ENCODE assay signal across 8 cellular contexts in genomic region chr9:69421908-69422801, GRCh38.
DNase-seq lines count a peak whose midpoint lies in the region; ATAC-seq and TF ChIP-seq lines count a peak whose summit lies in the region.

No MANE protein-coding gene starts in this region.

- intact Hi-C loops in activated CD8-positive, alpha-beta T cell treated with anti-CD3 and anti-CD28 coated beads for 36 hours (cut with micrococcal nuclease) = loop anchor here (2.0 to 10.0 kb wide), 3 partner anchors 127 to 493 kb away; no protein-coding TSS in a partner anchor

- H2BK12ac ChIP-seq in mesenchymal stem cell (ENCODE audit: low read length in 2 of 2) = peak overlapping the region in 1 of 2 experiments; percentile 54

- H3K36me3 Mint-ChIP-seq in activated CD8-positive, alpha-beta T cell treated with anti-CD3 and anti-CD28 coated beads for 36 hours (ENCODE audit: low read depth) = no peaks in the 10 kb centered on the region
- H3K36me3 Mint-ChIP-seq in endodermal cell (ENCODE audit: low read depth) = peaks cover 6% of the 10 kb centered on the region

- H3K14ac ChIP-seq in mesenchymal stem cell (ENCODE audit: low read length in 2 of 2) = peak overlapping the region in 1 of 2 experiments; percentile 15

- no peaks in the 10 kb centered on the region for H3K9me3 Mint-ChIP-seq in activated CD8-positive, alpha-beta T cell treated with anti-CD3 and anti-CD28 coated beads for 36 hours
- peaks cover 31% of the 10 kb centered on the region for H3K9me3 Mint-ChIP-seq in endodermal cell

- H3K18ac ChIP-seq in mesenchymal stem cell (ENCODE audit: low read depth in 1 of 2, low read length in 2 of 2) = no peak overlapping the region

- peak; percentile 77 for TF ChIP-seq CTCF in activated CD8-positive, alpha-beta T cell treated with anti-CD3 and anti-CD28 coated beads for 36 hours (IDR thresholded peaks at IDR 0.05)
- peak; percentile 90 for TF ChIP-seq CTCF in endodermal cell (conservative IDR thresholded peaks at IDR 0.05)

- peak overlapping the region; percentile 94 for H2AK5ac ChIP-seq in mesenchymal stem cell (ENCODE audit: low read length, severe bottlenecking)

- H3K4me1 Mint-ChIP-seq in activated CD8-positive, alpha-beta T cell treated with anti-CD3 and anti-CD28 coated beads for 36 hours (ENCODE audit: low read depth) = no peaks in the 10 kb centered on the region
- H3K4me1 Mint-ChIP-seq in endodermal cell = no peaks in the 10 kb centered on the region

- H3K4me3 Mint-ChIP-seq in activated CD8-positive, alpha-beta T cell treated with anti-CD3 and anti-CD28 coated beads for 36 hours = no peak overlapping the region
- no peak overlapping the region for H3K4me3 Mint-ChIP-seq in endodermal cell

- H3K36me3 ChIP-seq in endodermal cell (ENCODE audit: control insufficient read depth, insufficient read depth, low read length) (no peaks in the 10 kb centered on the region), mesenchymal stem cell (ENCODE audit: control insufficient read depth in 1 of 2, insufficient read depth in 2 of 2, low read depth in 1 of 2, low read length in 2 of 2) (no peaks in the 10 kb centered on the region)

- H3K4me2 ChIP-seq in mesenchymal stem cell (ENCODE audit: low read length, poor library complexity, severe bottlenecking) = no peak overlapping the region

- H2BK5ac ChIP-seq in mesenchymal stem cell (ENCODE audit: low read depth, low read length, poor library complexity, severe bottlenecking) = no peak overlapping the region

- H4K8ac ChIP-seq in mesenchymal stem cell (ENCODE audit: low read length) = no peak overlapping the region

- no peak overlapping the region for H4K91ac ChIP-seq in mesenchymal stem cell (ENCODE audit: low read length)

- ATAC-seq in HG02981 (IDR thresholded peaks at IDR 0.05; ENCODE audit: unreplicated experiment) (peak; percentile 56), GM18519 (IDR thresholded peaks at IDR 0.05; ENCODE audit: low FRiP score, unreplicated experiment) (no peak)
- ATAC-seq in activated CD8-positive, alpha-beta T cell treated with anti-CD3 and anti-CD28 coated beads for 36 hours = peak; percentile 49
- ATAC-seq in stimulated activated naive CD8-positive, alpha-beta T cell treated with anti-CD3 and anti-CD28 coated beads, Interleukin-15, Interleukin-2, amounts not matched to agents 100 U/mL and 50 U/mL, for 24 hours = peak; percentile 19

- no peak overlapping the region for H2AFZ ChIP-seq in mesenchymal stem cell (ENCODE audit: low read depth, low read length)

- H3K9ac ChIP-seq in endodermal cell (ENCODE audit: extremely low read depth, low read length, poor library complexity, severe bottlenecking) = no peak overlapping the region
- no peak overlapping the region for H3K9ac ChIP-seq in mesenchymal stem cell (ENCODE audit: low read length)

- H2BK120ac ChIP-seq in mesenchymal stem cell (ENCODE audit: low read depth, low read length) = no peak overlapping the region

- POLR2A ChIA-PET in activated CD8-positive, alpha-beta T cell treated with anti-CD3 and anti-CD28 coated beads for 36 hours (lab: Charles Lee) = no interaction called here

- H3K27ac ChIP-seq in endodermal cell (ENCODE audit: low read depth, low read length) (no peak overlapping the region), mesenchymal stem cell (ENCODE audit: low read length, poor library complexity, severe bottlenecking) (no peak overlapping the region)

- no peak overlapping the region for H3K23ac ChIP-seq in mesenchymal stem cell (ENCODE audit: low read length in 2 of 2)

- no peak overlapping the region for H3K4ac ChIP-seq in mesenchymal stem cell (ENCODE audit: low read depth in 1 of 2, low read length in 2 of 2)

- H3K27me3 Mint-ChIP-seq in activated CD8-positive, alpha-beta T cell treated with anti-CD3 and anti-CD28 coated beads for 36 hours = peaks cover 3% of the 10 kb centered on the region
- no peaks in the 10 kb centered on the region for H3K27me3 Mint-ChIP-seq in endodermal cell (ENCODE audit: insufficient read depth)

- no peaks in the 10 kb centered on the region for H3K79me1 ChIP-seq in mesenchymal stem cell (replicated peaks; ENCODE audit: low read length, poor library complexity, severe bottlenecking)

- H2BK15ac ChIP-seq in mesenchymal stem cell (ENCODE audit: low read depth, poor library complexity, severe bottlenecking) = no peak overlapping the region

- no peaks in the 10 kb centered on the region for H3K4me1 ChIP-seq in endodermal cell (ENCODE audit: control insufficient read depth, insufficient read depth, low read length)
- peaks cover 13% of the 10 kb centered on the region for H3K4me1 ChIP-seq in mesenchymal stem cell (ENCODE audit: control insufficient read depth, insufficient read depth, low read depth, low read length)

- H3K27ac Mint-ChIP-seq in activated CD8-positive, alpha-beta T cell treated with anti-CD3 and anti-CD28 coated beads for 36 hours = no peak overlapping the region
- no peak overlapping the region for H3K27ac Mint-ChIP-seq in endodermal cell

- DNase-seq in ELF-1 (ENCODE audit: low read depth, low spot score) = peak; percentile 84
- DNase-seq in NCI-H2227 treated with DMSO at 0.1 percent for 48 hours (lab: John Stamatoyannopoulos, UW) = peak; percentile 72
- DNase-seq in activated CD8-positive, alpha-beta T cell treated with anti-CD3 and anti-CD28 coated beads for 36 hours = peak; percentile 52
- peak; percentile 86 for DNase-seq in endodermal cell
- DNase-seq in mesenchymal stem cell = peak; percentile 66
- DNase-seq in stimulated activated naive CD8-positive, alpha-beta T cell treated with anti-CD3 and anti-CD28 coated beads, Interleukin-15, Interleukin-2, amounts not matched to agents 100 U/mL and 50 U/mL, for 24 hours = peak; percentile 42

- no peak overlapping the region for H3K4me3 ChIP-seq in endodermal cell (ENCODE audit: low read length)
- no peak overlapping the region for H3K4me3 ChIP-seq in mesenchymal stem cell (ENCODE audit: insufficient read depth in 1 of 2, low read depth in 1 of 2, low read length in 2 of 2)

- WGBS in endodermal cell (ENCODE audit: insufficient coverage in 1 of 2, insufficient read length in 1 of 2), 2 experiments = 62 to 94% methylated on average over 8 to 16 of the region's 16 CpGs
- 58% methylated on average over 16 of the region's 16 CpGs for WGBS in mesenchymal stem cell

- peaks cover 5% of the 10 kb centered on the region for H3K9me3 ChIP-seq in endodermal cell (ENCODE audit: control insufficient read depth, low read length)
- no peaks in the 10 kb centered on the region for H3K9me3 ChIP-seq in mesenchymal stem cell (ENCODE audit: control insufficient read depth, low read length)

- H3K27me3 ChIP-seq in endodermal cell (ENCODE audit: control insufficient read depth, insufficient read depth, low read length, poor library complexity, severe bottlenecking) (no peaks in the 10 kb centered on the region), mesenchymal stem cell (ENCODE audit: control insufficient read depth in 1 of 2, insufficient read depth in 1 of 2, low read length in 2 of 2) (peaks cover 6 to 11% of the 10 kb centered on the region in 2 experiments)

- CTCF ChIA-PET in activated CD8-positive, alpha-beta T cell treated with anti-CD3 and anti-CD28 coated beads for 36 hours (lab: Charles Lee) = interaction anchor here (0.6 to 3.8 kb wide), 41 partner anchors 8 to 688 kb away, joined by 3 to 37 read pairs (median 4); no protein-coding TSS in a partner anchor
